Comparison of ENCODE assay signal across 9 cellular contexts in genomic region chr11:35945137-35945518, GRCh38. TPM values are rescaled to one million over a fixed set of nuclear protein-coding genes. Genes with fewer than 3 reads are reported as not detected.
A peak's percentile ranks its signal among the peaks of the same experiment; 100 is the strongest.
DNase-seq lines count a peak whose midpoint lies in the region; ATAC-seq, FAIRE-seq and TF ChIP-seq lines count a peak whose summit lies in the region.
"Had no signal": no experiment of that assay in that cellular context is flagged by ENCODE, and none has a peak within 500 bp of the region (broad histone marks: within the 10 kb centered on the region; RNA-seq: fewer than 3 reads in every experiment).

No MANE protein-coding gene starts in this region.

- FAIRE-seq in frontal cortex (lab: Jason Lieb, UNC): no peak

- peaks cover 0 to 7% (median 0%) of the 10 kb centered on the region in 3 donors for H3K27me3 ChIP-seq in stomach

- no peaks in the 10 kb centered on the region for H3K36me3 Mint-ChIP-seq in activated CD4-positive, alpha-beta T cell treated with anti-CD3 and anti-CD28 coated beads, Interleukin-2, amount 10 ng/mL, durations not matched to agents 24 days and 14 days (ENCODE audit: low read depth)
- no peaks in the 10 kb centered on the region for H3K36me3 Mint-ChIP-seq in activated T-helper 17 cell treated with anti-CD3 and anti-CD28 coated beads, Interleukin-2, amount 50 U/mL, for 72 hours (ENCODE audit: low read depth)

- no peaks in the 10 kb centered on the region for H3K36me3 ChIP-seq in stomach

- H3K9me3 ChIP-seq in iPS-18c (ENCODE audit: control insufficient read depth, insufficient read depth, low read length) (no peaks in the 10 kb centered on the region), stomach (no peaks in the 10 kb centered on the region)

- WGBS in stomach, 5 donors: 61 to 84% (median 69%) methylated on average over 2 of the region's 2 CpGs

- peaks cover 47% of the 10 kb centered on the region for H3K27me3 Mint-ChIP-seq in activated CD4-positive, alpha-beta T cell treated with anti-CD3 and anti-CD28 coated beads, Interleukin-2, amount 10 ng/mL, durations not matched to agents 24 days and 14 days
- peaks cover 39% of the 10 kb centered on the region for H3K27me3 Mint-ChIP-seq in activated T-helper 17 cell treated with anti-CD3 and anti-CD28 coated beads, Interleukin-2, amount 50 U/mL, for 72 hours

- DNase-seq in activated CD4-positive, alpha-beta T cell treated with anti-CD3 and anti-CD28 coated beads, Interleukin-2, amount 10 ng/mL, durations not matched to agents 24 days and 14 days: no peak
- no peak for DNase-seq in activated CD4-positive, alpha-beta T cell treated with anti-CD3 and anti-CD28 coated beads for 4 hours
- DNase-seq in stomach (no peak), frontal cortex (ENCODE audit: low spot score in 2 of 2) (no peak), GM10266 (ENCODE audit: extremely low spot score) (no peak)

- peak overlapping the region in 4 of 5 donors; percentile 40 to 75 (median 49) for H3K27ac ChIP-seq in stomach
- H3K27ac ChIP-seq: epithelial cell of prostate had no signal

- H3K4me1 ChIP-seq in stomach: peaks cover 6 to 29% (median 17%) of the 10 kb centered on the region in 4 donors

- H3K4me3 Mint-ChIP-seq in activated CD4-positive, alpha-beta T cell treated with anti-CD3 and anti-CD28 coated beads, Interleukin-2, amount 10 ng/mL, durations not matched to agents 24 days and 14 days: peak overlapping the region; percentile 81
- peak overlapping the region; percentile 72 for H3K4me3 Mint-ChIP-seq in activated T-helper 17 cell treated with anti-CD3 and anti-CD28 coated beads, Interleukin-2, amount 50 U/mL, for 72 hours

- H3K27ac Mint-ChIP-seq in activated CD4-positive, alpha-beta T cell treated with anti-CD3 and anti-CD28 coated beads, Interleukin-2, amount 10 ng/mL, durations not matched to agents 24 days and 14 days: no peak overlapping the region
- H3K27ac Mint-ChIP-seq in activated T-helper 17 cell treated with anti-CD3 and anti-CD28 coated beads, Interleukin-2, amount 50 U/mL, for 72 hours: no peak overlapping the region

- peaks cover 7% of the 10 kb centered on the region for H3K4me1 Mint-ChIP-seq in activated CD4-positive, alpha-beta T cell treated with anti-CD3 and anti-CD28 coated beads, Interleukin-2, amount 10 ng/mL, durations not matched to agents 24 days and 14 days
- H3K4me1 Mint-ChIP-seq in activated T-helper 17 cell treated with anti-CD3 and anti-CD28 coated beads, Interleukin-2, amount 50 U/mL, for 72 hours: no peaks in the 10 kb centered on the region

- H3K9me3 Mint-ChIP-seq in activated CD4-positive, alpha-beta T cell treated with anti-CD3 and anti-CD28 coated beads, Interleukin-2, amount 10 ng/mL, durations not matched to agents 24 days and 14 days: no peaks in the 10 kb centered on the region
- no peaks in the 10 kb centered on the region for H3K9me3 Mint-ChIP-seq in activated T-helper 17 cell treated with anti-CD3 and anti-CD28 coated beads, Interleukin-2, amount 50 U/mL, for 72 hours

- no peak for ATAC-seq in activated T-helper 17 cell treated with anti-CD3 and anti-CD28 coated beads, Interleukin-2, amount 50 U/mL, for 72 hours (replicated peaks)
- no peak for ATAC-seq in GM21619 (IDR thresholded peaks at IDR 0.05; ENCODE audit: unreplicated experiment)

- no peak for TF ChIP-seq CTCF in stomach (IDR thresholded peaks at IDR 0.05)
- no peak for TF ChIP-seq CTCF in GM10266 (IDR thresholded peaks at IDR 0.05; ENCODE audit: control insufficient read depth, insufficient read depth, low read depth, missing control alignments)

- intact Hi-C loops in activated CD4-positive, alpha-beta T cell treated with anti-CD3 and anti-CD28 coated beads, Interleukin-2, amount 10 ng/mL, durations not matched to agents 24 days and 14 days (cut with micrococcal nuclease): no loop called here
- intact Hi-C loops in stomach (cut with DNase I; ENCODE audit: low total_unique reads): no loop called here

- TF ChIP-seq EP300 in stomach (IDR thresholded peaks at IDR 0.05): no peak

- peak overlapping the region; percentile 78; the same call in 1 of the 2 replicates for H3K4me3 ChIP-seq in iPS-18c (ENCODE audit: insufficient read depth, low read depth, low read length)
- H3K4me3 ChIP-seq in stomach: peak overlapping the region; percentile 58 to 78 (median 64)

- TF ChIP-seq POLR2A in stomach (IDR thresholded peaks at IDR 0.05): no peak

RNA-seq across cellular contexts. Expression of gene LDLRAD3, which starts 1.3 kb away (rescaled TPM):
- total RNA-seq in activated CD4-positive, alpha-beta T cell treated with anti-CD3 and anti-CD28 coated beads, Interleukin-2, amount 10 ng/mL, durations not matched to agents 24 days and 14 days: 0.54 and 1.4 TPM in 2 replicates
- total RNA-seq in activated T-helper 17 cell treated with anti-CD3 and anti-CD28 coated beads, Interleukin-2, amount 50 U/mL, for 72 hours: under 1 TPM; 0.19 to 0.45 TPM
- 10 to 100 TPM in 3 of 5 donors, 1 to 10 TPM in 2; 5.9 to 22.8 (median 11.3) TPM for total RNA-seq in stomach
- 1 to 10 TPM; 2.0 to 3.4 (median 2.6) TPM for polyA plus RNA-seq in stomach
- total RNA-seq in frontal cortex: 65.2 TPM
